In the genomic region with DNA sequence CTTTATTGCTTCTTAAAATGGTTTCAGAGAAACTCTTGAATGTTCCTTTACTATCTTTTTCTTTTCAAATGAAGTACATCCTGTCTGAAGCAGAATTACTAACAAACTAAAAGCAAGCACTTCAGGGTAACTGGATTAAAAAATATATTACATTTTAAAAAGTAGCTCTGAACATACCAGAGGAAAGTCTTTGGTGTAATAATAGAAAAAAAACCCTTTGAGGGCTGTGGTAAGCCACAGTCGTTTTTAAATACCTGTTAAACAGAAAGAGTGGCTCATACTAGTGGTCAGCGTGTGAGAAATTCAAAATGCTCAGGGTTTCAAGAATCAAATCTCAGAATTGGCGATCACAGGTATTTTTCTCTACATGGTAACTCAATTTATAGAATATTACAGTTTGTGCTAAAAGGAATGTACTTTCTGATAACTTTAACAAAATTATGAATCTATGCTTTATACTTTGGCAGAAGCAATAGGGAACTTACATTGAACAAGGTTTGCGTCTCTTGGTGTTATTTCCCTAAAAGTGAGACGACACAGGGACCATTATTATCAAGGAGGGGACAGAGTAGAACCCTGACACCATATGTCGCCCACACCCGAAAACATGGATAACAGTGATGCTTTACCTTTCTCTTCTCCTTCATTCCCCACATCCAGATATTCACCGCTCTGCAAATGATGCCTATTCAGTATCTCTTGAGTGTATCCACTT, we compare ENCODE assay signal across 9 cellular contexts.
DNase-seq lines count a peak whose midpoint lies in the region; ATAC-seq, FAIRE-seq and TF ChIP-seq lines count a peak whose summit lies in the region.
"Had no signal": no experiment of that assay in that cellular context is flagged by ENCODE, and none has a peak within 500 bp of the region (broad histone marks: within the 10 kb centered on the region; RNA-seq: fewer than 3 reads in every experiment).

No MANE protein-coding gene starts in this region.

- peaks cover 2% of the 10 kb centered on the region for H3K27me3 ChIP-seq in astrocyte (ENCODE audit: insufficient read depth, low read length)
- no peaks in the 10 kb centered on the region for H3K27me3 ChIP-seq in right lobe of liver
- no peaks in the 10 kb centered on the region for H3K27me3 ChIP-seq in testis

- no peak overlapping the region for H3K4me3 ChIP-seq in astrocyte (ENCODE audit: insufficient read depth, low read depth, low read length)
- no peak overlapping the region for H3K4me3 ChIP-seq in right lobe of liver
- H3K4me3 ChIP-seq in testis, result no peak overlapping the region

- WGBS in right lobe of liver (ENCODE audit: insufficient coverage, low coverage, low lambda C conversion rate, missing lambda C conversion rate), result 72% methylated on average over 8 of the region's 8 CpGs
- WGBS in testis, 2 donors, result 79 to 83% methylated on average over 8 of the region's 8 CpGs

- intact Hi-C loops in right lobe of liver (cut with DNase I), result no loop called here
- intact Hi-C loops in testis (cut with DNase I; ENCODE audit: low total_unique reads), result no loop called here

- H3K27ac Mint-ChIP-seq in astrocyte (ENCODE audit: unreplicated experiment), result no peak overlapping the region

- no peak overlapping the region for H3K4me2 ChIP-seq in astrocyte (ENCODE audit: low read length)

- H3K4me3 Mint-ChIP-seq in astrocyte (ENCODE audit: unreplicated experiment), result no peak overlapping the region

- H3K79me2 ChIP-seq in astrocyte (ENCODE audit: insufficient read depth, low read length), result no peaks in the 10 kb centered on the region

- peak; percentile 86 for FAIRE-seq in GM12891 (lab: Jason Lieb, UNC)
- FAIRE-seq in astrocyte (lab: Jason Lieb, UNC), result no peak

- no peaks in the 10 kb centered on the region for H3K4me1 Mint-ChIP-seq in astrocyte (ENCODE audit: low read depth, unreplicated experiment)

- no peaks in the 10 kb centered on the region for H3K36me3 ChIP-seq in astrocyte (ENCODE audit: insufficient read depth, low read length)
- H3K36me3 ChIP-seq in right lobe of liver, result no peaks in the 10 kb centered on the region
- H3K36me3 ChIP-seq in testis (ENCODE audit: low read depth, missing control alignments), result no peaks in the 10 kb centered on the region

- no peak overlapping the region for H3K9ac ChIP-seq in astrocyte (ENCODE audit: low read length)

- H2AFZ ChIP-seq in astrocyte (ENCODE audit: low read depth, low read length), result no peak overlapping the region

- DNase-seq in GM12891 (ENCODE audit: insufficient read length, low spot score), result no peak
- peak; percentile 35 for DNase-seq in astrocyte (ENCODE audit: low read depth)
- no peak for DNase-seq in NCI-H2029 (lab: John Stamatoyannopoulos, UW)
- DNase-seq in right lobe of liver, result no peak
- no peak for DNase-seq in testis
- DNase-seq: stimulated activated CD4-positive, alpha-beta T cell treated with anti-CD3 and anti-CD28 coated beads, Interleukin-2, amount 100 ng/mL, for 24 hours had no signal

- H3K9me3 ChIP-seq in astrocyte (ENCODE audit: insufficient read depth, low read depth, low read length) (no peaks in the 10 kb centered on the region), right lobe of liver (no peaks in the 10 kb centered on the region), testis (no peaks in the 10 kb centered on the region)

- H3K36me3 Mint-ChIP-seq in astrocyte (ENCODE audit: low read depth, unreplicated experiment), result no peaks in the 10 kb centered on the region

- H3K4me1 ChIP-seq in astrocyte (ENCODE audit: insufficient read depth, low read length), result no peaks in the 10 kb centered on the region
- no peaks in the 10 kb centered on the region for H3K4me1 ChIP-seq in right lobe of liver
- H3K4me1 ChIP-seq in testis, result no peaks in the 10 kb centered on the region

- TF ChIP-seq POLR2A in GM12891 (IDR thresholded peaks at IDR 0.05; ENCODE audit: low read depth, low read length), result no peak
- no peak for TF ChIP-seq POLR2A in right lobe of liver (IDR thresholded peaks at IDR 0.05)
- TF ChIP-seq POLR2A in testis (IDR thresholded peaks at IDR 0.05), result no peak

- H3K9me3 Mint-ChIP-seq in astrocyte (ENCODE audit: unreplicated experiment), result no peaks in the 10 kb centered on the region

- H4K20me1 ChIP-seq in astrocyte (ENCODE audit: insufficient read depth, low read length), result no peaks in the 10 kb centered on the region

- ATAC-seq in GM19455 (IDR thresholded peaks at IDR 0.05; ENCODE audit: unreplicated experiment) (peak; percentile 92), HG03135 (IDR thresholded peaks at IDR 0.05; ENCODE audit: unreplicated experiment) (peak; percentile 95), HG02970 (IDR thresholded peaks at IDR 0.05; ENCODE audit: low FRiP score, unreplicated experiment) (no peak), right lobe of liver (no peak)

- TF ChIP-seq CTCF in astrocyte (IDR thresholded peaks at IDR 0.05; ENCODE audit: insufficient read depth, low read depth, low read length), result no peak
- TF ChIP-seq CTCF in right lobe of liver (IDR thresholded peaks at IDR 0.05), result no peak
- no peak for TF ChIP-seq CTCF in testis (IDR thresholded peaks at IDR 0.05)

- peaks cover 5% of the 10 kb centered on the region for H3K27me3 Mint-ChIP-seq in astrocyte (ENCODE audit: low read depth, unreplicated experiment)

- H3K27ac ChIP-seq in astrocyte (ENCODE audit: low read depth, low read length) (no peak overlapping the region), right lobe of liver (no peak overlapping the region), testis (no peak overlapping the region)

TF ChIP-seq in GM12891, 5 proteins besides CTCF, POLR2A, EP300 and RAD21:
- TF ChIP-seq TAF1 (IDR thresholded peaks at IDR 0.05; ENCODE audit: low read depth, low read length), result no peak
- TF ChIP-seq POLR2AphosphoS5 (IDR thresholded peaks at IDR 0.05; ENCODE audit: low read depth, low read length), result no peak
- TF ChIP-seq PAX5 (IDR thresholded peaks at IDR 0.05; ENCODE audit: insufficient read depth, low read length, severe bottlenecking), result no peak

Comparison
In these comparisons a context has a peak if more than half of its experiments do, and no peak if none do; other contexts are left out.
1. ATAC-seq: peak in GM19455 (single experiment) and HG03135 (single experiment); none in HG02970 (single experiment) and right lobe of liver (0 of 4).